ENCODE assay signal across 35 cellular contexts in the genomic region with DNA sequence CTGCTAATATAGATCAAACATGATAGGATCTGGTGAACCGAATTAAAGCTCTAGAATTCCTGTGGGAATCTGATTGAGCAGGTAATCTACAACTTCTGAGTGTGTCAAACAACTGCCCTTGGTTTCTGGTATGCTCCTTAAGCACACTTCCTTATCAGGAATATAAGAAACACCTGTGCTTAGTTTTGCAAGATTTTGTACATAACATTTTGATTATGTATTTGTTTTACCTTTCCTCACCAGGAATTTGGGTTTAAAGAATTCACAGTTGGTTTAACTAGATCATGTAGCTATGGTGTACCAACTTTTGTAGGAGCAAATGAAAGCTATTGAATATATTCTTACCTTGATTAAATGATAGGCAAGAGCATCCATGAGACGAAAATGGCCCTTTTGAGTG. TPM values are rescaled to one million over a fixed set of nuclear protein-coding genes. Genes with fewer than 3 reads are reported as not detected.
DNase-seq lines count a peak whose midpoint lies in the region; ATAC-seq, FAIRE-seq and TF ChIP-seq lines count a peak whose summit lies in the region.
"Had no signal": no experiment of that assay in that cellular context is flagged by ENCODE, and none has a peak within 500 bp of the region (broad histone marks: within the 10 kb centered on the region; RNA-seq: fewer than 3 reads in every experiment).

No MANE protein-coding gene starts in this region.

- H3K9me2 ChIP-seq in PC-9 (ENCODE audit: insufficient read depth) = no peaks in the 10 kb centered on the region

- no peak overlapping the region for H3K4me3 ChIP-seq in PC-9
- no peak overlapping the region for H3K4me3 ChIP-seq in neutrophil (ENCODE audit: low read depth in 1 of 2, low read length in 1 of 2)
- H3K4me3 ChIP-seq in psoas muscle = no peak overlapping the region
- H3K4me3 ChIP-seq in mesendoderm (ENCODE audit: low read length) = no peak overlapping the region
- H3K4me3 ChIP-seq: A549; BLaER1; BLaER1 treated with 17β-estradiol and CSF1 and Interleukin-3, amounts not matched to agents 10 nM and 100 nM had no signal

- H3K9ac ChIP-seq in mesendoderm (ENCODE audit: low read length) = no peak overlapping the region
- H3K9ac ChIP-seq: BLaER1; BLaER1 treated with 17β-estradiol and CSF1 and Interleukin-3, amounts not matched to agents 10 nM and 100 nM had no signal

- no peak overlapping the region for H3K18ac ChIP-seq in mesendoderm (ENCODE audit: low read length)

- H3K4me1 ChIP-seq in PC-9 (replicated peaks; ENCODE audit: insufficient read depth) (peaks cover 20% of the 10 kb centered on the region), neutrophil (ENCODE audit: control insufficient read depth in 1 of 2, insufficient read depth in 1 of 2, low read depth in 1 of 2, low read length in 1 of 2) (peaks cover 21 to 54% of the 10 kb centered on the region in 2 experiments), psoas muscle (peaks cover 65% of the 10 kb centered on the region), mesendoderm (ENCODE audit: control insufficient read depth, low read depth, low read length) (peaks cover 1% of the 10 kb centered on the region)
- H3K4me1 ChIP-seq: BE2C had no signal

- H3K4me2 ChIP-seq in PC-9 (no peak overlapping the region), mesendoderm (ENCODE audit: low read length) (no peak overlapping the region)
- H3K4me2 ChIP-seq: A549; BLaER1; BLaER1 treated with 17β-estradiol and CSF1 and Interleukin-3, amounts not matched to agents 10 nM and 100 nM had no signal

- H3K79me1 ChIP-seq in mesendoderm (ENCODE audit: low read length) = peaks cover 8% of the 10 kb centered on the region

- H3K36me3 ChIP-seq in PC-9 (ENCODE audit: low read depth) (no peaks in the 10 kb centered on the region), neutrophil (no peaks in the 10 kb centered on the region), psoas muscle (ENCODE audit: insufficient read depth in 1 of 2, low read depth in 1 of 2) (no peaks in the 10 kb centered on the region), mesendoderm (ENCODE audit: control insufficient read depth, insufficient read depth, low read length) (no peaks in the 10 kb centered on the region)
- H3K36me3 ChIP-seq: BE2C, BLaER1 had no signal

- peak; percentile 61 for FAIRE-seq in H54 (lab: Jason Lieb, UNC)
- FAIRE-seq: A204.1, A549, D721Med had no signal

- H3K56ac ChIP-seq in mesendoderm (ENCODE audit: low read length) = no peak overlapping the region

- no peak for ATAC-seq in psoas muscle
- no peak for ATAC-seq in GM19463 (IDR thresholded peaks at IDR 0.05; ENCODE audit: unreplicated experiment)
- ATAC-seq: A549; CD8-positive, alpha-beta T cell had no signal

- H3K23ac ChIP-seq in mesendoderm (ENCODE audit: low read length) = no peak overlapping the region

- DNase-seq in H54 (ENCODE audit: insufficient read length, low spot score) (no peak), PC-9 (peak in 1 of 2 experiments; percentile 62), psoas muscle (no peak), mesendoderm (no peak), Ammon's horn (ENCODE audit: low spot score) (no peak), ureter (ENCODE audit: low spot score) (no peak)
- DNase-seq: 8988T; ACHN; AML-193; BE2C; C1 segment of cervical spinal cord; Caco-2; Calu3; CD4-positive, alpha-beta memory T cell; CD4-positive, alpha-beta T cell; CD4-positive, CD25-positive, alpha-beta regulatory T cell; CD8-positive, alpha-beta memory T cell; CD8-positive, alpha-beta T cell; COR-L47; DMS 273 treated with DMSO at 0.1 percent for 48 hours; DMS153; DMS53; DMS79; DMS79 treated with DMSO at 0.1 percent for 48 hours; DND-41; EL had no signal

- H3K27ac ChIP-seq in PC-9 (peak overlapping the region; percentile 1; the same call in 1 of the 2 replicates), neutrophil (peak overlapping the region; percentile 5), psoas muscle (peak overlapping the region; percentile 20), mesendoderm (ENCODE audit: low read depth, low read length) (no peak overlapping the region)
- H3K27ac ChIP-seq: 22Rv1; A549; BLaER1; BLaER1 treated with 17β-estradiol and CSF1 and Interleukin-3, amounts not matched to agents 10 nM and 100 nM; C4-2B had no signal

- H2AFZ ChIP-seq in PC-9 = no peak overlapping the region

- H2BK5ac ChIP-seq in mesendoderm (ENCODE audit: low read length) = no peak overlapping the region

- H2BK120ac ChIP-seq in mesendoderm (ENCODE audit: low read depth, low read length) = no peak overlapping the region

- no peak overlapping the region for H2AK5ac ChIP-seq in mesendoderm (ENCODE audit: low read length)

- H3F3A ChIP-seq in PC-9 (ENCODE audit: insufficient read depth, low read depth) = peaks cover 19% of the 10 kb centered on the region

- H3K9me3 ChIP-seq in PC-9 (ENCODE audit: insufficient read depth, low read depth) (no peaks in the 10 kb centered on the region), neutrophil (no peaks in the 10 kb centered on the region), psoas muscle (no peaks in the 10 kb centered on the region)
- H3K9me3 ChIP-seq: A549; BE2C; BLaER1; BLaER1 treated with 17β-estradiol and CSF1 and Interleukin-3, amounts not matched to agents 10 nM and 100 nM; Caco-2 had no signal

- no peaks in the 10 kb centered on the region for H3K27me3 ChIP-seq in PC-9 (ENCODE audit: insufficient read depth, low read depth)
- H3K27me3 ChIP-seq in neutrophil = no peaks in the 10 kb centered on the region
- no peaks in the 10 kb centered on the region for H3K27me3 ChIP-seq in psoas muscle (ENCODE audit: insufficient read depth in 3 of 3, low read length in 2 of 3)
- no peaks in the 10 kb centered on the region for H3K27me3 ChIP-seq in mesendoderm (ENCODE audit: insufficient read depth, low read length, poor library complexity)
- H3K27me3 ChIP-seq: BE2C; BLaER1; BLaER1 treated with 17β-estradiol and CSF1 and Interleukin-3, amounts not matched to agents 10 nM and 100 nM had no signal

- TF ChIP-seq CTCF in PC-9 (conservative IDR thresholded peaks at IDR 0.05) (no peak), neutrophil (IDR thresholded peaks at IDR 0.05) (no peak), psoas muscle (IDR thresholded peaks at IDR 0.05) (no peak)

- no peak overlapping the region for H3K4ac ChIP-seq in mesendoderm (ENCODE audit: low read depth, low read length)

- H4K20me1 ChIP-seq in PC-9 (ENCODE audit: insufficient read depth) = no peaks in the 10 kb centered on the region
- H4K20me1 ChIP-seq: BLaER1 had no signal

- no TSS peak for BruUV-seq in PC-9 (replicated peaks; lab: Mats Ljungman, UMichigan)

- no peak overlapping the region for H2BK15ac ChIP-seq in mesendoderm (replicated peaks; ENCODE audit: low read depth)

- intact Hi-C loops in PC-9 (cut with micrococcal nuclease; ENCODE audit: unreplicated experiment) (no loop called here), psoas muscle (cut with DNase I) (no loop called here)

- H4K8ac ChIP-seq in mesendoderm (ENCODE audit: low read depth, low read length) = no peak overlapping the region

- POLR2A ChIA-PET in PC-9 (lab: Charles Lee; ENCODE audit: unreplicated experiment) = interaction anchor here (0.5 kb wide), 1 partner anchor 363 kb away, joined by 11 read pairs; no protein-coding TSS in a partner anchor

- TF ChIP-seq POLR2A in H54 (IDR thresholded peaks at IDR 0.05; ENCODE audit: low read depth, low read length) = no peak

- CTCF ChIA-PET in PC-9 (lab: Charles Lee) = interaction anchor here (0.8 kb wide), 1 partner anchor 111 kb away, joined by 3 read pairs; no protein-coding TSS in a partner anchor

- 79 to 83% (median 82%) methylated on average over 2 of the region's 2 CpGs for WGBS in psoas muscle, 3 donors
- no CpG with 5 or more reads among the region's 2 CpGs for WGBS in mesendoderm (ENCODE audit: extremely low coverage, insufficient coverage, low lambda C conversion rate)

- no peak overlapping the region for H4K5ac ChIP-seq in mesendoderm (ENCODE audit: low read length)

- H3K79me2 ChIP-seq in PC-9 (ENCODE audit: low read depth) = peaks cover 65% of the 10 kb centered on the region
- peaks cover 9% of the 10 kb centered on the region for H3K79me2 ChIP-seq in mesendoderm (ENCODE audit: control insufficient read depth, insufficient read depth, low read length)

RNA-seq across cellular contexts. Expression of a gene that starts 40.6 kb away (rescaled TPM):
- 59.5 and 61.9 TPM in 2 replicates for total RNA-seq in PC-9 (2021)
- total RNA-seq in psoas muscle = 100 to 1,000 TPM in 1 of 4 donors, 10 to 100 TPM in 3; 66.1 to 118 (median 80.1) TPM
- polyA plus RNA-seq in psoas muscle = 10 to 100 TPM; 32.4 to 40.5 (median 35.0) TPM
- 30.9 TPM for polyA plus RNA-seq in mesendoderm (2013, experiment 1 of 2)
- 32.3 TPM for polyA plus RNA-seq in mesendoderm (2013, experiment 2 of 2)
- total RNA-seq in ureter = 40.1 TPM
